Comparison of ENCODE assay signal across 21 cellular contexts in the genomic region with DNA sequence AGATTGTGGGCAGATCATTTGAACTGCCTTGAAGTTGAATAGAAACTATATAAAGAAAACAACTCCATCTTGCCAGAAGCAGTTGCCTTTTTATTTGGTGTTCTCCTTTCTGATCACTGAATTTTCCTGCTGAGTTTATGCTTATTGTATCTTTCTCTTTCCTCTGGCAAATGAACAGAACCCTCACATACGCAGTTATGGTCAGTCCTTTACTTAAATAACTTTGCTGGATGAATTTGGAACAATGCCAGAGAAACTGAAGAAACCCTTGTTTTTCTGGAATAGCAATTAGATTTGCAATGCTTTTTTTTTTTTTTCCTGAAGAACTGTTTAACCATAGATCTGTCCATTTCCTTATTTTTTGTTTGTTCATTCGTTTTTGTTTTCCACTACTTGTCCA.
DNase-seq lines count a peak whose midpoint lies in the region; ATAC-seq, FAIRE-seq and TF ChIP-seq lines count a peak whose summit lies in the region.
"Had no signal": no experiment of that assay in that cellular context is flagged by ENCODE, and none has a peak within 500 bp of the region (broad histone marks: within the 10 kb centered on the region; RNA-seq: fewer than 3 reads in every experiment).

No MANE protein-coding gene starts in this region.

- H3K9me1 ChIP-seq in K562 (ENCODE audit: control insufficient read depth, insufficient read depth, low read length) = no peaks in the 10 kb centered on the region

- no peaks in the 10 kb centered on the region for H3K79me2 ChIP-seq in K562 (ENCODE audit: control insufficient read depth, insufficient read depth, low read length)

- H2AFZ ChIP-seq in K562 (ENCODE audit: low read depth, low read length) = no peak overlapping the region

- FAIRE-seq in K562 (lab: Jason Lieb, UNC) = peak; percentile 51

- H3K27ac ChIP-seq in K562 (ENCODE audit: extremely low read depth, low read depth, low read length) = no peak overlapping the region
- peak overlapping the region; percentile 53 to 76 (median 62) for H3K27ac ChIP-seq in gastrocnemius medialis
- no peak overlapping the region for H3K27ac ChIP-seq in aorta (ENCODE audit: low read depth in 1 of 2, low read length in 2 of 2)
- H3K27ac ChIP-seq: left lung, thoracic aorta had no signal

- no TSS peak for BruUV-seq in K562 (replicated peaks; lab: Mats Ljungman, UMichigan)

- intact Hi-C loops in K562 (cut with micrococcal nuclease) = no loop called here
- intact Hi-C loops in gastrocnemius medialis (cut with DNase I; ENCODE audit: low total_unique reads) = no loop called here
- intact Hi-C loops in aorta (cut with DNase I) = no loop called here

- CTCF ChIA-PET in K562 (lab: Yijun Ruan, JAX; ENCODE audit: low intra/inter-chr PET ratio) = no interaction called here

- DNase-seq in K562 (ENCODE audit: extremely low read depth in 1 of 4, low spot score in 3 of 4) (no peak), fibroblast of pulmonary artery (ENCODE audit: low read depth) (peak; percentile 56), gastrocnemius medialis (no peak), aorta (no peak), NCI-H510A treated with DMSO at 0.1 percent for 48 hours (lab: John Stamatoyannopoulos, UW) (no peak)
- DNase-seq: activated CD4-positive, alpha-beta T cell treated with anti-CD3 and anti-CD28 coated beads, Interleukin-2, amount 50 U/mL, for 48 hours; activated gamma-delta T cell; AML-193; amygdala; DND-41; HFFc6; KBM-7; left lung; NCI-H2029 treated with DMSO at 0.1 percent for 48 hours; NCI-H526; right cardiac atrium; SIG-M5 had no signal

- H3K27me3 ChIP-seq in K562 (ENCODE audit: control insufficient read depth in 2 of 2, insufficient read depth in 2 of 2, low read length in 2 of 2) (no peaks in the 10 kb centered on the region), gastrocnemius medialis (no peaks in the 10 kb centered on the region), aorta (ENCODE audit: control insufficient read depth in 1 of 2, insufficient read depth in 2 of 2, low read length in 1 of 2) (no peaks in the 10 kb centered on the region)
- H3K27me3 ChIP-seq: left lung had no signal

- WGBS in K562 (ENCODE audit: insufficient coverage, low coverage, missing lambda C conversion rate) = 0% methylated on average over 2 of the region's 2 CpGs
- WGBS in aorta, 2 donors = 47 to 61% methylated on average over 2 of the region's 2 CpGs

- POLR2A ChIA-PET in K562 (lab: Yijun Ruan, JAX) = no interaction called here

- no peak for TF ChIP-seq POLR2A in K562 (conservative IDR thresholded peaks at IDR 0.05)
- no peak for TF ChIP-seq POLR2A in gastrocnemius medialis (IDR thresholded peaks at IDR 0.05)

- no peak overlapping the region for H3K4me3 ChIP-seq in K562
- no peak overlapping the region for H3K4me3 ChIP-seq in fibroblast of pulmonary artery (replicated peaks; ENCODE audit: low read depth, low read length)
- no peak overlapping the region for H3K4me3 ChIP-seq in gastrocnemius medialis
- no peak overlapping the region for H3K4me3 ChIP-seq in aorta (ENCODE audit: low read length in 2 of 2)
- H3K4me3 ChIP-seq: left lung, thoracic aorta had no signal

- H3K9ac ChIP-seq in K562 (ENCODE audit: insufficient read depth in 1 of 2, low read depth in 2 of 2, low read length in 2 of 2) = no peak overlapping the region

- TF ChIP-seq RAD21 in Ishikawa (IDR thresholded peaks at IDR 0.05; ENCODE audit: low read depth) (no peak), K562 (CRISPR knock-in tag; conservative IDR thresholded peaks at IDR 0.05 in 1 of 2, IDR thresholded peaks at IDR 0.05 in 1 of 2) (no peak)

- no peak for TF ChIP-seq EP300 in Ishikawa (IDR thresholded peaks at IDR 0.05; ENCODE audit: borderline replicate concordance)
- no peak for TF ChIP-seq EP300 in K562 (IDR thresholded peaks at IDR 0.05; ENCODE audit: low read length)

- ATAC-seq in K562 (no peak), gastrocnemius medialis (no peak), aorta (ENCODE audit: low FRiP score) (no peak), GM21723 (IDR thresholded peaks at IDR 0.05; ENCODE audit: unreplicated experiment) (no peak)
- ATAC-seq: left lung; right cardiac atrium; stimulated activated memory B cell treated with anti-CD40 and anti-IgM and Interleukin-4, amounts not matched to agents 10 μg/mL and 1 μg/mL and 100 μg/mL, for 72 hours had no signal

- H3K36me3 ChIP-seq in K562 (ENCODE audit: control insufficient read depth, insufficient read depth, low read length) (no peaks in the 10 kb centered on the region), gastrocnemius medialis (no peaks in the 10 kb centered on the region), aorta (ENCODE audit: control insufficient read depth in 1 of 2, insufficient read depth in 2 of 2, low read length in 1 of 2) (no peaks in the 10 kb centered on the region)
- H3K36me3 ChIP-seq: left lung, thoracic aorta had no signal

- H3K4me1 ChIP-seq in K562 (replicated peaks in 1 of 2; ENCODE audit: control insufficient read depth in 2 of 2, insufficient read depth in 2 of 2, low read length in 2 of 2) = no peaks in the 10 kb centered on the region
- peaks cover 49 to 67% of the 10 kb centered on the region in 2 donors for H3K4me1 ChIP-seq in gastrocnemius medialis
- H3K4me1 ChIP-seq in aorta (ENCODE audit: control insufficient read depth in 1 of 2, insufficient read depth in 2 of 2, low read length in 2 of 2) = no peaks in the 10 kb centered on the region

- no peak for TF ChIP-seq CTCF in K562 (IDR thresholded peaks at IDR 0.05 in 2 of 3, conservative IDR thresholded peaks at IDR 0.05 in 1 of 3; ENCODE audit: insufficient read depth in 2 of 3, low read depth in 1 of 3, low read length in 3 of 3)
- TF ChIP-seq CTCF in fibroblast of pulmonary artery (IDR thresholded peaks at IDR 0.05; ENCODE audit: low read length, missing control alignments) = no peak
- no peak for TF ChIP-seq CTCF in gastrocnemius medialis (IDR thresholded peaks at IDR 0.05 in 4 of 5, conservative IDR thresholded peaks at IDR 0.05 in 1 of 5)

- H3K9me3 ChIP-seq in K562 (replicated peaks; ENCODE audit: control insufficient read depth, insufficient read depth, low read depth, low read length) (no peaks in the 10 kb centered on the region), gastrocnemius medialis (no peaks in the 10 kb centered on the region), aorta (ENCODE audit: control insufficient read depth, low read length) (no peaks in the 10 kb centered on the region)
- H3K9me3 ChIP-seq: left lung, thoracic aorta had no signal

- no peak overlapping the region for H3K4me2 ChIP-seq in K562 (ENCODE audit: insufficient read depth, low read length)

- H4K20me1 ChIP-seq in K562 (replicated peaks; ENCODE audit: control insufficient read depth, insufficient read depth, low read length) = no peaks in the 10 kb centered on the region

- in situ Hi-C loops in K562 (cut with MboI) (no loop called here), gastrocnemius medialis (cut with MboI; ENCODE audit: low sequenced_read_pairs in 4 of 4) (loop anchor here in 1 of 4 donors (10.0 kb wide), 1 partner anchor 131 kb away; a partner anchor contains a TSS)

TF ChIP-seq in Ishikawa, 13 proteins besides CTCF, POLR2A, EP300 and RAD21:
- TF ChIP-seq YY1 (IDR thresholded peaks at IDR 0.05; ENCODE audit: low read depth) (no peak), TCF12 (IDR thresholded peaks at IDR 0.05; ENCODE audit: low read depth) (no peak), EGR1 (IDR thresholded peaks at IDR 0.05) (no peak), NFIC (IDR thresholded peaks at IDR 0.05) (0 out of 2 replicates have a peak, but pooled peaks have one; percentile 28), ZBTB7A (IDR thresholded peaks at IDR 0.05; ENCODE audit: low read depth) (no peak)

TF ChIP-seq in K562, 482 proteins besides CTCF, POLR2A, EP300 and RAD21 (continues in another document):
- TF ChIP-seq ZNF561 (CRISPR knock-in tag; conservative IDR thresholded peaks at IDR 0.05) (no peak), NFIC (IDR thresholded peaks at IDR 0.05) (peak; percentile 69), ZBED1 (IDR thresholded peaks at IDR 0.05) (no peak)
- TF ChIP-seq, protein P1, sequence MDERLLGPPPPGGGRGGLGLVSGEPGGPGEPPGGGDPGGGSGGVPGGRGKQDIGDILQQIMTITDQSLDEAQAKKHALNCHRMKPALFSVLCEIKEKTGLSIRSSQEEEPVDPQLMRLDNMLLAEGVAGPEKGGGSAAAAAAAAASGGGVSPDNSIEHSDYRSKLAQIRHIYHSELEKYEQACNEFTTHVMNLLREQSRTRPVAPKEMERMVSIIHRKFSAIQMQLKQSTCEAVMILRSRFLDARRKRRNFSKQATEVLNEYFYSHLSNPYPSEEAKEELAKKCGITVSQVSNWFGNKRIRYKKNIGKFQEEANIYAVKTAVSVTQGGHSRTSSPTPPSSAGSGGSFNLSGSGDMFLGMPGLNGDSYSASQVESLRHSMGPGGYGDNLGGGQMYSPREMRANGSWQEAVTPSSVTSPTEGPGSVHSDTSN (CRISPR knock-in tag; IDR thresholded peaks at IDR 0.05; ENCODE audit: low read depth) = no peak
- TF ChIP-seq, protein P1 (tag; conservative IDR thresholded peaks at IDR 0.05; ENCODE audit: low read depth) = no peak

Comparison
In these comparisons a context has a peak if more than half of its experiments do, and no peak if none do; other contexts are left out.
1. H3K27ac ChIP-seq: peak in gastrocnemius medialis (4 of 4); none in K562 (single experiment) and aorta (0 of 2).